22 cellular contexts compared by ENCODE assay signal in genomic region chr1:192513697-192514096, GRCh38.
DNase-seq lines count a peak whose midpoint lies in the region; ATAC-seq and TF ChIP-seq lines count a peak whose summit lies in the region.
"Had no signal": no experiment of that assay in that cellular context is flagged by ENCODE, and none has a peak within 500 bp of the region (broad histone marks: within the 10 kb centered on the region; RNA-seq: fewer than 3 reads in every experiment).

No MANE protein-coding gene starts in this region.

- H3K9me3 ChIP-seq in BLaER1 treated with 17β-estradiol and CSF1 and Interleukin-3, amounts not matched to agents 10 nM and 100 nM (replicated peaks in 1 of 11), result no peaks in the 10 kb centered on the region
- H3K9me3 ChIP-seq in MG63, result no peaks in the 10 kb centered on the region
- H3K9me3 ChIP-seq in CD8-positive, alpha-beta memory T cell (ENCODE audit: low read length), result no peaks in the 10 kb centered on the region
- H3K9me3 ChIP-seq: Peyer's patch had no signal

- no peaks in the 10 kb centered on the region for H3K36me3 Mint-ChIP-seq in natural killer cell
- no peaks in the 10 kb centered on the region for H3K36me3 Mint-ChIP-seq in CD8-positive, alpha-beta memory T cell
- no peaks in the 10 kb centered on the region for H3K36me3 Mint-ChIP-seq in HFFc6 (ENCODE audit: low read depth)
- H3K36me3 Mint-ChIP-seq: CD4-positive, CD25-positive, alpha-beta regulatory T cell had no signal

- TF ChIP-seq CTCF in natural killer cell (IDR thresholded peaks at IDR 0.05) (no peak), HFFc6 (IDR thresholded peaks at IDR 0.05) (no peak)

- intact Hi-C loops in natural killer cell (cut with micrococcal nuclease), result no loop called here
- intact Hi-C loops in left cardiac atrium (cut with DNase I), result no loop called here

- CTCF ChIA-PET in CD8-positive, alpha-beta memory T cell (lab: Charles Lee), result no interaction called here

- no peak overlapping the region for H3K9ac ChIP-seq in BLaER1 treated with 17β-estradiol and CSF1 and Interleukin-3, amounts not matched to agents 10 nM and 100 nM

- H3K4me3 Mint-ChIP-seq in natural killer cell, result no peak overlapping the region
- no peak overlapping the region for H3K4me3 Mint-ChIP-seq in CD8-positive, alpha-beta memory T cell
- H3K4me3 Mint-ChIP-seq in HFFc6, result no peak overlapping the region
- H3K4me3 Mint-ChIP-seq: CD4-positive, CD25-positive, alpha-beta regulatory T cell had no signal

- H3K4me1 Mint-ChIP-seq in natural killer cell (peaks cover 38 to 42% of the 10 kb centered on the region in 2 donors), HFFc6 (ENCODE audit: low read depth) (peaks cover 17% of the 10 kb centered on the region; the same call in 1 of the 2 replicates)
- peaks cover 35 to 50% (median 46%) of the 10 kb centered on the region in 3 donors for H3K4me1 Mint-ChIP-seq in CD8-positive, alpha-beta memory T cell

- H3K9me3 Mint-ChIP-seq in natural killer cell (no peaks in the 10 kb centered on the region), HFFc6 (no peaks in the 10 kb centered on the region)
- no peaks in the 10 kb centered on the region for H3K9me3 Mint-ChIP-seq in CD8-positive, alpha-beta memory T cell

- POLR2A ChIA-PET in CD8-positive, alpha-beta memory T cell (lab: Charles Lee), result no interaction called here

- peak overlapping the region in 5 of 11 experiments; percentile 42 to 76 (median 64); a peak in 9 of 22 replicates for H3K27ac ChIP-seq in BLaER1 treated with 17β-estradiol and CSF1 and Interleukin-3, amounts not matched to agents 10 nM and 100 nM
- H3K27ac ChIP-seq in CD8-positive, alpha-beta memory T cell (ENCODE audit: low read depth, low read length), result no peak overlapping the region

- peak overlapping the region; percentile 74 to 75 for H3K27ac Mint-ChIP-seq in natural killer cell
- peak overlapping the region in 4 of 8 donors; percentile 1 to 72 (median 60) for H3K27ac Mint-ChIP-seq in CD8-positive, alpha-beta memory T cell
- H3K27ac Mint-ChIP-seq in HFFc6, result no peak overlapping the region

- DNase-seq in MG63, result peak; percentile 10
- peak; percentile 20 for DNase-seq in dermis blood vessel endothelial cell
- no peak for DNase-seq in natural killer cell
- no peak for DNase-seq in left cardiac atrium
- no peak for DNase-seq in CD8-positive, alpha-beta memory T cell
- no peak for DNase-seq in HFFc6
- DNase-seq in HUDEP-2 (lab: John Stamatoyannopoulos, UW; ENCODE audit: unreplicated experiment in 76 of 76), result no peak
- DNase-seq: AML-193; Calu3; CD4-positive, CD25-positive, alpha-beta regulatory T cell; DMS79; GDM1; H7; MM.1S; NCI-H1105; NCI-H187 treated with DMSO at 0.1 percent for 48 hours; NCI-H446 treated with DMSO at 0.1 percent for 48 hours; NCI-H774; Peyer's patch; Right ventricle myocardium superior had no signal

- H4K20me1 ChIP-seq in BLaER1 treated with 17β-estradiol and CSF1 and Interleukin-3, amounts not matched to agents 10 nM and 100 nM, result no peaks in the 10 kb centered on the region

- H3K4me3 ChIP-seq in BLaER1 treated with 17β-estradiol and CSF1 and Interleukin-3, amounts not matched to agents 10 nM and 100 nM, result no peak overlapping the region
- no peak overlapping the region for H3K4me3 ChIP-seq in MG63
- H3K4me3 ChIP-seq in CD8-positive, alpha-beta memory T cell (ENCODE audit: low read length), result no peak overlapping the region
- H3K4me3 ChIP-seq: Peyer's patch had no signal

- peaks cover 41 to 65% (median 57%) of the 10 kb centered on the region in 10 experiments for H3K4me1 ChIP-seq in BLaER1 treated with 17β-estradiol and CSF1 and Interleukin-3, amounts not matched to agents 10 nM and 100 nM
- H3K4me1 ChIP-seq in CD8-positive, alpha-beta memory T cell (ENCODE audit: insufficient read depth, low read length), result peaks cover 31% of the 10 kb centered on the region

- peak overlapping the region in 10 of 11 experiments; percentile 10 to 83 (median 72); a peak in 15 of 22 replicates for H3K4me2 ChIP-seq in BLaER1 treated with 17β-estradiol and CSF1 and Interleukin-3, amounts not matched to agents 10 nM and 100 nM

- ATAC-seq in natural killer cell (no peak), left cardiac atrium (no peak)
- ATAC-seq: HepG2 had no signal

- no peaks in the 10 kb centered on the region for H3K36me3 ChIP-seq in BLaER1 treated with 17β-estradiol and CSF1 and Interleukin-3, amounts not matched to agents 10 nM and 100 nM
- no peaks in the 10 kb centered on the region for H3K36me3 ChIP-seq in MG63
- no peaks in the 10 kb centered on the region for H3K36me3 ChIP-seq in CD8-positive, alpha-beta memory T cell (ENCODE audit: insufficient read depth, low read length)
- H3K36me3 ChIP-seq: Peyer's patch had no signal

- H3K27me3 ChIP-seq in BLaER1 treated with 17β-estradiol and CSF1 and Interleukin-3, amounts not matched to agents 10 nM and 100 nM, result no peaks in the 10 kb centered on the region
- no peaks in the 10 kb centered on the region for H3K27me3 ChIP-seq in MG63
- no peaks in the 10 kb centered on the region for H3K27me3 ChIP-seq in CD8-positive, alpha-beta memory T cell (ENCODE audit: insufficient read depth, low read length, poor library complexity, severe bottlenecking)
- H3K27me3 ChIP-seq: Peyer's patch had no signal

- H3K27me3 Mint-ChIP-seq in natural killer cell (ENCODE audit: low read depth in 2 of 2) (peaks cover 0 to 3% of the 10 kb centered on the region in 2 donors), HFFc6 (ENCODE audit: insufficient read depth) (no peaks in the 10 kb centered on the region)
- H3K27me3 Mint-ChIP-seq in CD8-positive, alpha-beta memory T cell, result peaks cover 0 to 1% of the 10 kb centered on the region in 2 donors
- H3K27me3 Mint-ChIP-seq: CD4-positive, CD25-positive, alpha-beta regulatory T cell had no signal

Comparison
In these comparisons a context has a peak if more than half of its experiments do, and no peak if none do; other contexts are left out.
1. DNase-seq: peak in MG63 (single experiment) and dermis blood vessel endothelial cell (single experiment); none in natural killer cell (single experiment), left cardiac atrium (single experiment), CD8-positive, alpha-beta memory T cell (0 of 5), HFFc6 (single experiment) and HUDEP-2 (0 of 76).